In genomic region chr3:45565341-45565740, GRCh38 we compare ENCODE assay signal across 1 cellular context.
TF ChIP-seq lines count a peak whose summit lies in the region.

No MANE protein-coding gene starts in this region.

TF ChIP-seq in WTC11, 78 proteins besides CTCF, POLR2A, EP300 and RAD21 (continued from another document):
- TF ChIP-seq ZNF532 (CRISPR knock-in tag; IDR thresholded peaks at IDR 0.05; ENCODE audit: borderline replicate concordance) = no peak
- TF ChIP-seq E2F4 (CRISPR knock-in tag; IDR thresholded peaks at IDR 0.05; ENCODE audit: borderline replicate concordance, low read depth) = no peak
- TF ChIP-seq JUN (CRISPR knock-in tag; IDR thresholded peaks at IDR 0.05) = no peak
- no peak for TF ChIP-seq E2F1 (CRISPR knock-in tag; IDR thresholded peaks at IDR 0.05)
